In the genomic region with DNA sequence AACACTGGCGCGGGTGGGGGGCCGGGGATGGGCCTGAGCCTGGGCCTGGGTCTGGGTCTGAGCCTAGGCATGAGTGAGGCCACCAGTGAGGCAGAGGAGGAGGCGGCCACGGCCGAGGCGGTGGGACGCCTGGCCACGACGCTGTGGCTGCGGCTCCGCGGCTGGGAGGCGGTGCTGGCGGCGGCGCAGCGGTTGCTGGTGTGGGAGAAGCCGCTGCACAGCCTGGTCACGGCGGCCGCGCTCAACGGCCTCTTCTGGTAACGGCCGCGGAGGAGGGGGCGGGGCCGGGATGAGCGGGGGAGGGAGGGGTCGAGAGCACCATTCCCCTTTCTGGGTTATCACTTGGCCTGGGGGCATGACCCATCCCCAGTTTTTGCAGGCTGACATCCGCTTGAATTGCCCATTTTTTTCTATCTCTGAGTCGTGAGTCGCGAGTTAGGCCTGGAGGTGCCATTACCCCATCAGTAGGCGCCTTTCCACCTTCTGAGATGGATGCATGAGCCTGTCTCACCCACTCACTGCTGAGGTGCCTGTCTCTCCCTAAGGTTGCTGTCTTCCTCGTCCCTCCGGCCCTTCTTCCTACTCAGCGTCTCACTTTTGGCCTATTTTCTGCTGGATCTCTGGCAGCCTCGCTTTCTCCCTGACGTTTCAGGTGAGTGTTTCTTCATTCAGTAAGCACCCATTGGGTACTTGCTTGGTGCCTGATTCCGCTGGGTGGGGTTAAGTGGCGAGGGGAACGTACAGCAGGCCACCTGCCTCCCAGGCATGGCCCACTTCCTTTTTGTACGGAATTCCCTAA, we compare ENCODE assay signal across 1 cellular context.
TF ChIP-seq lines count a peak whose summit lies in the region.

No MANE protein-coding gene starts in this region.

TF ChIP-seq in SK-N-SH treated with all-trans-retinoic acid at 6 μM for 48 hours, 23 proteins besides CTCF, POLR2A, EP300 and RAD21 (continued from another document):
- TF ChIP-seq, protein P1, sequence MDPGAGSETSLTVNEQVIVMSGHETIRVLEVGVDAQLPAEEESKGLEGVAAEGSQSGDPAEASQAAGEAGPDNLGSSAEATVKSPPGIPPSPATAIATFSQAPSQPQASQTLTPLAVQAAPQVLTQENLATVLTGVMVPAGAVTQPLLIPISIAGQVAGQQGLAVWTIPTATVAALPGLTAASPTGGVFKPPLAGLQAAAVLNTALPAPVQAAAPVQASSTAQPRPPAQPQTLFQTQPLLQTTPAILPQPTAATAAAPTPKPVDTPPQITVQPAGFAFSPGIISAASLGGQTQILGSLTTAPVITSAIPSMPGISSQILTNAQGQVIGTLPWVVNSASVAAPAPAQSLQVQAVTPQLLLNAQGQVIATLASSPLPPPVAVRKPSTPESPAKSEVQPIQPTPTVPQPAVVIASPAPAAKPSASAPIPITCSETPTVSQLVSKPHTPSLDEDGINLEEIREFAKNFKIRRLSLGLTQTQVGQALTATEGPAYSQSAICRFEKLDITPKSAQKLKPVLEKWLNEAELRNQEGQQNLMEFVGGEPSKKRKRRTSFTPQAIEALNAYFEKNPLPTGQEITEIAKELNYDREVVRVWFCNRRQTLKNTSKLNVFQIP (CRISPR knock-in tag; IDR thresholded peaks at IDR 0.05; ENCODE audit: borderline replicate concordance, low read depth), result no peak
- TF ChIP-seq TOX (CRISPR knock-in tag; IDR thresholded peaks at IDR 0.05; ENCODE audit: borderline replicate concordance) (no peak), ZNF70 (CRISPR knock-in tag; IDR thresholded peaks at IDR 0.05) (no peak), GLIS3 (CRISPR knock-in tag; IDR thresholded peaks at IDR 0.05) (no peak), ZC3H10 (CRISPR knock-in tag; IDR thresholded peaks at IDR 0.05) (no peak), ESRRG (CRISPR knock-in tag; IDR thresholded peaks at IDR 0.05) (no peak)
- TF ChIP-seq, protein P2, sequence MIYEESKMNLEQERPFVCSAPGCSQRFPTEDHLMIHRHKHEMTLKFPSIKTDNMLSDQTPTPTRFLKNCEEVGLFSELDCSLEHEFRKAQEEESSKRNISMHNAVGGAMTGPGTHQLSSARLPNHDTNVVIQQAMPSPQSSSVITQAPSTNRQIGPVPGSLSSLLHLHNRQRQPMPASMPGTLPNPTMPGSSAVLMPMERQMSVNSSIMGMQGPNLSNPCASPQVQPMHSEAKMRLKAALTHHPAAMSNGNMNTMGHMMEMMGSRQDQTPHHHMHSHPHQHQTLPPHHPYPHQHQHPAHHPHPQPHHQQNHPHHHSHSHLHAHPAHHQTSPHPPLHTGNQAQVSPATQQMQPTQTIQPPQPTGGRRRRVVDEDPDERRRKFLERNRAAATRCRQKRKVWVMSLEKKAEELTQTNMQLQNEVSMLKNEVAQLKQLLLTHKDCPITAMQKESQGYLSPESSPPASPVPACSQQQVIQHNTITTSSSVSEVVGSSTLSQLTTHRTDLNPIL (CRISPR knock-in tag; IDR thresholded peaks at IDR 0.05; ENCODE audit: low read depth), result no peak
- TF ChIP-seq, protein P3, sequence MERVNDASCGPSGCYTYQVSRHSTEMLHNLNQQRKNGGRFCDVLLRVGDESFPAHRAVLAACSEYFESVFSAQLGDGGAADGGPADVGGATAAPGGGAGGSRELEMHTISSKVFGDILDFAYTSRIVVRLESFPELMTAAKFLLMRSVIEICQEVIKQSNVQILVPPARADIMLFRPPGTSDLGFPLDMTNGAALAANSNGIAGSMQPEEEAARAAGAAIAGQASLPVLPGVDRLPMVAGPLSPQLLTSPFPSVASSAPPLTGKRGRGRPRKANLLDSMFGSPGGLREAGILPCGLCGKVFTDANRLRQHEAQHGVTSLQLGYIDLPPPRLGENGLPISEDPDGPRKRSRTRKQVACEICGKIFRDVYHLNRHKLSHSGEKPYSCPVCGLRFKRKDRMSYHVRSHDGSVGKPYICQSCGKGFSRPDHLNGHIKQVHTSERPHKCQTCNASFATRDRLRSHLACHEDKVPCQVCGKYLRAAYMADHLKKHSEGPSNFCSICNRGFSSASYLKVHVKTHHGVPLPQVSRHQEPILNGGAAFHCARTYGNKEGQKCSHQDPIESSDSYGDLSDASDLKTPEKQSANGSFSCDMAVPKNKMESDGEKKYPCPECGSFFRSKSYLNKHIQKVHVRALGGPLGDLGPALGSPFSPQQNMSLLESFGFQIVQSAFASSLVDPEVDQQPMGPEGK (CRISPR knock-in tag; IDR thresholded peaks at IDR 0.05; ENCODE audit: borderline replicate concordance), result no peak
